ENCODE assay signal across 13 cellular contexts in the genomic region with DNA sequence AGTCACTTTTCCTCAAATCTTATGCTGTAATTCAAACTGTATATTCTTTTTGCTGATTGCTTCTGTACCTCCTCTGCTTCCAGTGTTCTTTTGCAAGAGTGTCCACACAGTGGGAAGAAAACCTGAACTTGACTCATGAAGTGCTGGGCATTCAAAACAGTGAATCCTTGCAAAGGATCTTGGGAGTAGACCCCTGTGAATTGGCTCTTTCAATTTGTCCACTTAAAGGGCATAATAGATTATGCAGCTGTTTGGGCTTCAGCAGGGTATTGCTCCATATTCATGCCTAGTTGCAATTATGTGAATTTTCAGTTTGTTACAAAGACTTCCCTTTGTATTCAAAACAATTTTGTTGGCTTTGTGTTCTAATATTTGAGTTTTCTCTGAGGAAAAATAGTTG. TPM values are rescaled to one million over a fixed set of nuclear protein-coding genes. Genes with fewer than 3 reads are reported as not detected.
DNase-seq lines count a peak whose midpoint lies in the region; ATAC-seq, FAIRE-seq and TF ChIP-seq lines count a peak whose summit lies in the region.
"Had no signal": no experiment of that assay in that cellular context is flagged by ENCODE, and none has a peak within 500 bp of the region (broad histone marks: within the 10 kb centered on the region; RNA-seq: fewer than 3 reads in every experiment).

No MANE protein-coding gene starts in this region.

- intact Hi-C loops in K562 (cut with micrococcal nuclease): no loop called here

- peaks cover 99% of the 10 kb centered on the region for H3K79me2 ChIP-seq in K562 (ENCODE audit: control insufficient read depth, insufficient read depth, low read length)

- no peak for TF ChIP-seq POLR2A in K562 (conservative IDR thresholded peaks at IDR 0.05)
- no peak for TF ChIP-seq POLR2A in gastroesophageal sphincter (IDR thresholded peaks at IDR 0.05)

- H3K27ac ChIP-seq in K562 (ENCODE audit: extremely low read depth, low read depth, low read length) (peak overlapping the region; percentile 37; the same call in 1 of the 3 replicates), gastroesophageal sphincter (no peak overlapping the region)

- peak overlapping the region; percentile 40; the same call in 1 of the 2 replicates for H3K4me2 ChIP-seq in K562 (ENCODE audit: insufficient read depth, low read length)

- H3K4me3 Mint-ChIP-seq in progenitor cell of endocrine pancreas (ENCODE audit: low read depth) (no peak overlapping the region), nephron progenitor cell (no peak overlapping the region)
- H3K4me3 Mint-ChIP-seq: central memory CD8-positive, alpha-beta T cell; T-cell had no signal

- H3K9me1 ChIP-seq in K562 (ENCODE audit: control insufficient read depth, insufficient read depth, low read length): no peaks in the 10 kb centered on the region

- no TSS peak for BruUV-seq in K562 (replicated peaks; lab: Mats Ljungman, UMichigan)

- peak overlapping the region in 1 of 2 experiments; percentile 63; a peak in 1 of 4 replicates for H3K9ac ChIP-seq in K562 (ENCODE audit: insufficient read depth in 1 of 2, low read depth in 2 of 2, low read length in 2 of 2)

- POLR2A ChIA-PET in K562 (lab: Yijun Ruan, JAX): interaction anchor here (0.6 to 4.2 kb wide), 4 partner anchors 10 to 122 kb away, joined by 3 to 27 read pairs (median 9); partner anchors contain the start of gene ZFAND6

- no peaks in the 10 kb centered on the region for H3K9me3 Mint-ChIP-seq in progenitor cell of endocrine pancreas (ENCODE audit: low read depth)
- no peaks in the 10 kb centered on the region for H3K9me3 Mint-ChIP-seq in nephron progenitor cell
- H3K9me3 Mint-ChIP-seq: central memory CD8-positive, alpha-beta T cell; naive thymus-derived CD8-positive, alpha-beta T cell; T-cell had no signal

- H3K36me3 ChIP-seq in K562 (ENCODE audit: control insufficient read depth, insufficient read depth, low read length) (peaks cover 3% of the 10 kb centered on the region; the same call in 1 of the 3 replicates), gastroesophageal sphincter (no peaks in the 10 kb centered on the region)

- CTCF ChIA-PET in K562 (lab: Yijun Ruan, JAX; ENCODE audit: low intra/inter-chr PET ratio): no interaction called here

- ATAC-seq in K562: peak; percentile 49
- ATAC-seq in gastroesophageal sphincter: no peak
- ATAC-seq: naive thymus-derived CD8-positive, alpha-beta T cell; T-cell had no signal

- no peak for TF ChIP-seq EP300 in K562 (IDR thresholded peaks at IDR 0.05; ENCODE audit: low read length)
- no peak for TF ChIP-seq EP300 in gastroesophageal sphincter (IDR thresholded peaks at IDR 0.05)

- H3K4me1 ChIP-seq in K562 (replicated peaks in 1 of 2; ENCODE audit: control insufficient read depth in 2 of 2, insufficient read depth in 2 of 2, low read length in 2 of 2) (peaks cover 14 to 15% of the 10 kb centered on the region in 2 experiments; a peak in 4 of 5 replicates), gastroesophageal sphincter (peaks cover 9 to 69% (median 14%) of the 10 kb centered on the region in 3 donors)

- TF ChIP-seq RAD21 in K562 (CRISPR knock-in tag; conservative IDR thresholded peaks at IDR 0.05 in 1 of 2, IDR thresholded peaks at IDR 0.05 in 1 of 2): no peak

- no peaks in the 10 kb centered on the region for H3K27me3 ChIP-seq in K562 (ENCODE audit: control insufficient read depth in 2 of 2, insufficient read depth in 2 of 2, low read length in 2 of 2)
- H3K27me3 ChIP-seq in gastroesophageal sphincter: no peaks in the 10 kb centered on the region
- H3K27me3 ChIP-seq: hepatocyte had no signal

- in situ Hi-C loops in K562 (cut with MboI): no loop called here

- peak; percentile 55 for FAIRE-seq in K562 (lab: Jason Lieb, UNC)
- no peak for FAIRE-seq in D721Med (lab: Jason Lieb, UNC)

- no peak overlapping the region for H2AFZ ChIP-seq in K562 (ENCODE audit: low read depth, low read length)
- H2AFZ ChIP-seq: hepatocyte had no signal

- no peaks in the 10 kb centered on the region for H4K20me1 ChIP-seq in K562 (replicated peaks; ENCODE audit: control insufficient read depth, insufficient read depth, low read length)

- H3K27me3 Mint-ChIP-seq in progenitor cell of endocrine pancreas (no peaks in the 10 kb centered on the region), nephron progenitor cell (ENCODE audit: low read depth, poor library complexity) (no peaks in the 10 kb centered on the region)
- H3K27me3 Mint-ChIP-seq: central memory CD8-positive, alpha-beta T cell; naive thymus-derived CD8-positive, alpha-beta T cell; T-cell had no signal

- DNase-seq in NCI-H2107 treated with DMSO at 0.1 percent for 48 hours (lab: John Stamatoyannopoulos, UW; ENCODE audit: unreplicated experiment) (peak; percentile 42), NCI-H2107 (lab: John Stamatoyannopoulos, UW) (no peak), NCI-H524 (lab: John Stamatoyannopoulos, UW) (peak; percentile 34 to 70), K562 (ENCODE audit: extremely low read depth in 1 of 4, low spot score in 3 of 4) (peak in 1 of 4 experiments; percentile 37), progenitor cell of endocrine pancreas (ENCODE audit: low spot score, unreplicated experiment) (no peak), D721Med (ENCODE audit: insufficient read length, low spot score) (no peak), nephron progenitor cell (no peak)
- DNase-seq: Kasumi-1; naive thymus-derived CD8-positive, alpha-beta T cell; T-cell had no signal

- H3K27ac Mint-ChIP-seq in progenitor cell of endocrine pancreas (peak overlapping the region; percentile 37), nephron progenitor cell (no peak overlapping the region)

- H3K36me3 Mint-ChIP-seq in progenitor cell of endocrine pancreas (ENCODE audit: insufficient read depth): no peaks in the 10 kb centered on the region
- peaks cover 7% of the 10 kb centered on the region for H3K36me3 Mint-ChIP-seq in nephron progenitor cell (ENCODE audit: low read depth)

- no peaks in the 10 kb centered on the region for H3K9me3 ChIP-seq in K562 (replicated peaks; ENCODE audit: control insufficient read depth, insufficient read depth, low read depth, low read length)
- no peaks in the 10 kb centered on the region for H3K9me3 ChIP-seq in gastroesophageal sphincter

- H3K4me1 Mint-ChIP-seq in progenitor cell of endocrine pancreas (ENCODE audit: low read depth) (peaks cover 43% of the 10 kb centered on the region), nephron progenitor cell (peaks cover 49% of the 10 kb centered on the region)

- TF ChIP-seq CTCF in K562 (IDR thresholded peaks at IDR 0.05 in 2 of 3, conservative IDR thresholded peaks at IDR 0.05 in 1 of 3; ENCODE audit: insufficient read depth in 2 of 3, low read depth in 1 of 3, low read length in 3 of 3) (no peak), progenitor cell of endocrine pancreas (IDR thresholded peaks at IDR 0.05; ENCODE audit: unreplicated experiment) (no peak), gastroesophageal sphincter (IDR thresholded peaks at IDR 0.05) (no peak), D721Med (IDR thresholded peaks at IDR 0.05; ENCODE audit: insufficient read depth, missing control alignments) (no peak), nephron progenitor cell (IDR thresholded peaks at IDR 0.05) (no peak)

- H3K4me3 ChIP-seq in K562: no peak overlapping the region
- no peak overlapping the region for H3K4me3 ChIP-seq in gastroesophageal sphincter
- H3K4me3 ChIP-seq: hepatocyte had no signal

TF ChIP-seq in K562, 482 proteins besides CTCF, POLR2A, EP300 and RAD21 (continues in another document):
- no peak for TF ChIP-seq NELFE (IDR thresholded peaks at IDR 0.05; ENCODE audit: insufficient read depth, insufficient read length)
- TF ChIP-seq CEBPG (CRISPR knock-in tag; IDR thresholded peaks at IDR 0.05): no peak
- TF ChIP-seq CEBPG (tag; conservative IDR thresholded peaks at IDR 0.05 in 1 of 2, IDR thresholded peaks at IDR 0.05 in 1 of 2): 0 out of 4 replicates have a peak, but pooled peaks have one; percentile 23 to 30

RNA-seq across cellular contexts. Expression of gene ZFAND6, which starts 11.4 kb away (rescaled TPM):
- total RNA-seq in K562 (2011; cell fraction: chromatin; rRNA removed; ENCODE audit: low replicate concordance): 51.9 and 140 TPM in 2 replicates
- 35.2 and 52.0 TPM in 2 replicates for total RNA-seq in K562 (2011; cell fraction: nucleolus; rRNA removed)
- 123 and 192 TPM in 2 replicates for total RNA-seq in K562 (2011; cell fraction: nucleoplasm; rRNA removed)
- total RNA-seq in K562 (2014; rRNA removed) (99.5 and 142 TPM in 2 replicates), K562 (2014; rRNA removed; fragmentation: Illumina TruSeq; extraction: Trizol) (88.7 and 105 TPM in 2 replicates), K562 (2015; rRNA removed; fragmentation: Illumina TruSeq; extraction: Trizol) (90.3 TPM in 2 replicates), K562 (2021) (53.9 and 58.7 TPM in 2 replicates), progenitor cell of endocrine pancreas (73.1 and 74.4 TPM in 2 replicates), gastroesophageal sphincter (100 to 1,000 TPM in 3 of 4 donors, 10 to 100 TPM in 1; 95.6 to 137 (median 131) TPM)
- polyA plus RNA-seq in K562 (2011; rRNA removed) (206 and 207 TPM in 2 replicates), K562 (2014; fragmentation: Illumina TruSeq; extraction: Trizol) (86.1 and 92.2 TPM in 2 replicates), K562 (2014; fragmentation: Nextera tagmentation; extraction: Ambion mirVana) (10 to 100 TPM; 82.1 to 93.8 TPM), K562 (2014; rRNA removed) (88.9 and 113 TPM in 2 replicates)
- 120 and 168 TPM in 2 replicates for polyA plus RNA-seq in K562 (2011; cell fraction: cytosol; rRNA removed)
- 64.7 and 97.9 TPM in 2 replicates for polyA plus RNA-seq in K562 (2011; cell fraction: nucleus; rRNA removed)
- polyA plus RNA-seq in K562 (2012): 64.3 and 76.6 TPM in 2 replicates
- polyA minus RNA-seq in K562 (2011; rRNA and poly(A)+ RNA removed): 145 and 181 TPM in 2 replicates
- polyA minus RNA-seq in K562 (2011; cell fraction: cytosol; rRNA and poly(A)+ RNA removed): 69.8 and 79.2 TPM in 2 replicates
- polyA minus RNA-seq in K562 (2011; cell fraction: nucleus; rRNA and poly(A)+ RNA removed): 39.3 and 63.2 TPM in 2 replicates

Comparison
In these comparisons a context has a peak if more than half of its experiments do, and no peak if none do; other contexts are left out.
1. DNase-seq: peak in NCI-H2107 treated with DMSO at 0.1 percent for 48 hours (single experiment) and NCI-H524 (2 of 2); none in NCI-H2107 (single experiment), progenitor cell of endocrine pancreas (single experiment), D721Med (single experiment) and nephron progenitor cell (single experiment).